Comparison of ENCODE assay signal across 1 cellular context in genomic region chr14:103308717-103309616, GRCh38.
TF ChIP-seq lines count a peak whose summit lies in the region.

No MANE protein-coding gene starts in this region.

TF ChIP-seq in K562, 482 proteins besides CTCF, POLR2A, EP300 and RAD21 (continues in another document):
- 0 out of 2 replicates have a peak, but pooled peaks have one; percentile 33 for TF ChIP-seq THRAP3 (IDR thresholded peaks at IDR 0.05; ENCODE audit: borderline replicate concordance)
- no peak for TF ChIP-seq ZBTB49 (CRISPR knock-in tag; IDR thresholded peaks at IDR 0.05; ENCODE audit: borderline replicate concordance)
- TF ChIP-seq MED1 (CRISPR knock-in tag; IDR thresholded peaks at IDR 0.05; ENCODE audit: borderline replicate concordance): no peak
- TF ChIP-seq AFF1 (IDR thresholded peaks at IDR 0.05; ENCODE audit: low read depth in 1 of 2, partially characterized antibody in 2 of 2): no peak
- TF ChIP-seq CXXC5 (CRISPR knock-in tag; IDR thresholded peaks at IDR 0.05): peak; percentile 31; the same call in 1 of the 2 replicates
- no peak for TF ChIP-seq XRCC3 (IDR thresholded peaks at IDR 0.05)
- TF ChIP-seq DDX20 (tag; IDR thresholded peaks at IDR 0.05; ENCODE audit: low read depth): no peak
- no peak for TF ChIP-seq LEF1 (IDR thresholded peaks at IDR 0.05)
- no peak for TF ChIP-seq JUND (IDR thresholded peaks at IDR 0.05; ENCODE audit: borderline replicate concordance, low read depth, low read length)
- no peak for TF ChIP-seq JUND (tag; IDR thresholded peaks at IDR 0.05; ENCODE audit: borderline replicate concordance, low read depth, low read length)
- 0 out of 2 replicates have a peak, but pooled peaks have one; percentile 25 for TF ChIP-seq MTA2 (IDR thresholded peaks at IDR 0.05; ENCODE audit: low read depth)
- TF ChIP-seq NCOA2 (IDR thresholded peaks at IDR 0.05; ENCODE audit: partially characterized antibody in 2 of 2): peak in 1 of 2 experiments; percentile 21
- TF ChIP-seq ZFP1 (CRISPR knock-in tag; IDR thresholded peaks at IDR 0.05): no peak
- peak; percentile 54 for TF ChIP-seq TCF3 (CRISPR knock-in tag; IDR thresholded peaks at IDR 0.05)
- no peak for TF ChIP-seq E4F1 (CRISPR knock-in tag; IDR thresholded peaks at IDR 0.05; ENCODE audit: borderline replicate concordance)
- TF ChIP-seq GATAD2A (IDR thresholded peaks at IDR 0.05): 0 out of 2 replicates have a peak, but pooled peaks have one; percentile 21
- no peak for TF ChIP-seq NKRF (IDR thresholded peaks at IDR 0.05; ENCODE audit: borderline replicate concordance)
- TF ChIP-seq PKNOX1 (IDR thresholded peaks at IDR 0.05): peak; percentile 91
- peak; percentile 76 for TF ChIP-seq CBFA2T3 (IDR thresholded peaks at IDR 0.05)
- TF ChIP-seq ZNF764 (CRISPR knock-in tag; IDR thresholded peaks at IDR 0.05; ENCODE audit: low read depth): no peak
- TF ChIP-seq SMARCA4 (IDR thresholded peaks at IDR 0.05): 0 out of 2 replicates have a peak, but pooled peaks have one; percentile 20
- peak; percentile 61 for TF ChIP-seq NCOR1 (IDR thresholded peaks at IDR 0.05)
- 0 out of 2 replicates have a peak, but pooled peaks have one; percentile 24 for TF ChIP-seq SMAD4 (CRISPR knock-in tag; conservative IDR thresholded peaks at IDR 0.05)
- TF ChIP-seq CHD1 (IDR thresholded peaks at IDR 0.05; ENCODE audit: low read length): no peak
- no peak for TF ChIP-seq SMARCE1 (IDR thresholded peaks at IDR 0.05)
- peak; percentile 50 for TF ChIP-seq CBFA2T2 (conservative IDR thresholded peaks at IDR 0.05)
- no peak for TF ChIP-seq BRCA1 (IDR thresholded peaks at IDR 0.05)
- no peak for TF ChIP-seq BRCA1 (CRISPR knock-in tag; IDR thresholded peaks at IDR 0.05)
- TF ChIP-seq PBX2 (CRISPR knock-in tag; IDR thresholded peaks at IDR 0.05; ENCODE audit: low read depth): peak; percentile 37; the same call in 1 of the 2 replicates
- 0 out of 2 replicates have a peak, but pooled peaks have one; percentile 20 for TF ChIP-seq PBX2 (tag; conservative IDR thresholded peaks at IDR 0.05; ENCODE audit: low read depth)
- peak; percentile 65 for TF ChIP-seq ARID1B (IDR thresholded peaks at IDR 0.05)
- TF ChIP-seq ZNF436 (CRISPR knock-in tag; IDR thresholded peaks at IDR 0.05): no peak
- 0 out of 2 replicates have a peak, but pooled peaks have one; percentile 22 for TF ChIP-seq TEAD4 (IDR thresholded peaks at IDR 0.05; ENCODE audit: low read length)
- no peak for TF ChIP-seq TEAD4 (CRISPR knock-in tag; IDR thresholded peaks at IDR 0.05; ENCODE audit: borderline replicate concordance)
- TF ChIP-seq POU5F1 (IDR thresholded peaks at IDR 0.05; ENCODE audit: borderline replicate concordance, low read depth, low read length, partially characterized antibody): no peak
- TF ChIP-seq MLLT1 (IDR thresholded peaks at IDR 0.05): peak in 1 of 2 experiments; percentile 28; a peak in 2 of 4 replicates
- TF ChIP-seq HSF4 (CRISPR knock-in tag; IDR thresholded peaks at IDR 0.05; ENCODE audit: borderline replicate concordance): no peak
- TF ChIP-seq DPF2 (IDR thresholded peaks at IDR 0.05): peak; percentile 40; the same call in 1 of the 2 replicates
- TF ChIP-seq ZNF253 (CRISPR knock-in tag; conservative IDR thresholded peaks at IDR 0.05): no peak
- no peak for TF ChIP-seq SIN3B (IDR thresholded peaks at IDR 0.05; ENCODE audit: low read depth)
- 0 out of 2 replicates have a peak, but pooled peaks have one; percentile 29 for TF ChIP-seq HINFP (tag; conservative IDR thresholded peaks at IDR 0.05; ENCODE audit: low read depth)
- TF ChIP-seq ZNF408 (CRISPR knock-in tag; IDR thresholded peaks at IDR 0.05; ENCODE audit: low read depth): no peak
- no peak for TF ChIP-seq PHB2 (IDR thresholded peaks at IDR 0.05; ENCODE audit: low read depth)
- TF ChIP-seq NFIC (IDR thresholded peaks at IDR 0.05): peak; percentile 41; the same call in 1 of the 2 replicates
- no peak for TF ChIP-seq HDGF (IDR thresholded peaks at IDR 0.05)
- TF ChIP-seq NONO (IDR thresholded peaks at IDR 0.05; ENCODE audit: low read depth in 2 of 2, low read length in 1 of 2): no peak
- no peak for TF ChIP-seq ZNF695 (CRISPR knock-in tag; IDR thresholded peaks at IDR 0.05)
- peak; percentile 72; the same call in 1 of the 2 replicates for TF ChIP-seq ZBTB7A (IDR thresholded peaks at IDR 0.05; ENCODE audit: borderline replicate concordance, control insufficient read depth, low read depth, low read length)
- TF ChIP-seq MEIS2 (IDR thresholded peaks at IDR 0.05; ENCODE audit: partially characterized antibody): peak; percentile 56
